ENCODE assay signal across 8 cellular contexts in the genomic region with DNA sequence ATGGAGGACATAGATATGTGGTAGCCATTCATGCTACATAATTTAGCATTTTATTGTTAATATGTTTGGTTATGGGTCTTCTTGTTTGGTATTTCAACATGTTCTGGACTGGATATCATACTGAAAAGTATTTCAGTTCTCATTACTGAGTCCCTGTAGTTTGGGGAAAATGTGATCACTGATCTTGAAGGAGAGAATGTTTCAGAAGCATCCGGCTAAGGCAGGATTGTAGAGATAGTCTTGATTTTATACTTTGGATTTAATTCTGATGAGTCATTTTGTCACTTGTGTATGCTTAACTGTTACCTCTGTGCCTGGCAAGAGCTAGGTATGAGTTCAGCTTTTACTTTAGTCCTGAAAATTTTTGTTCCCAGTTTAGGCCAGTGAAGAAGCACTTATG. TPM values are rescaled to one million over a fixed set of nuclear protein-coding genes. Genes with fewer than 3 reads are reported as not detected.
DNase-seq lines count a peak whose midpoint lies in the region; ATAC-seq and TF ChIP-seq lines count a peak whose summit lies in the region.

No MANE protein-coding gene starts in this region.

- WGBS in spleen, 5 donors, result 41 to 54% (median 46%) methylated on average over 1 of the region's 1 CpG
- WGBS in neuronal stem cell (ENCODE audit: extremely low coverage in 2 of 2, insufficient read length in 2 of 2, insufficient replicate concordance in 1 of 2), 2 donors, result no CpG with 5 or more reads among the region's 1 CpG

- no peak for TF ChIP-seq POLR2A in spleen (IDR thresholded peaks at IDR 0.05)

- intact Hi-C loops in activated CD4-positive, alpha-beta memory T cell treated with anti-CD3 and anti-CD28 coated beads for 36 hours (cut with micrococcal nuclease), result no loop called here
- intact Hi-C loops in spleen (cut with DNase I; ENCODE audit: low total_unique reads) (no loop called here), head of caudate nucleus (cut with DNase I) (no loop called here)

- H3K4me1 Mint-ChIP-seq in activated CD4-positive, alpha-beta memory T cell treated with anti-CD3 and anti-CD28 coated beads for 36 hours (ENCODE audit: low read depth), result peaks cover 76% of the 10 kb centered on the region

- no peak overlapping the region for H2BK15ac ChIP-seq in neuronal stem cell (ENCODE audit: low read length)

- H3K4ac ChIP-seq in neuronal stem cell (ENCODE audit: low read length), result no peak overlapping the region

- no peak overlapping the region for H2BK5ac ChIP-seq in neuronal stem cell (ENCODE audit: low read length)

- H3K9me3 Mint-ChIP-seq in activated CD4-positive, alpha-beta memory T cell treated with anti-CD3 and anti-CD28 coated beads for 36 hours, result no peaks in the 10 kb centered on the region

- ATAC-seq in GM19023 (IDR thresholded peaks at IDR 0.05; ENCODE audit: unreplicated experiment), result no peak

- no peak overlapping the region for H3K14ac ChIP-seq in neuronal stem cell (ENCODE audit: low read length)

- peak overlapping the region; percentile 97 for H3K4me3 Mint-ChIP-seq in activated CD4-positive, alpha-beta memory T cell treated with anti-CD3 and anti-CD28 coated beads for 36 hours

- H2AFZ ChIP-seq in neuronal stem cell (ENCODE audit: low read length), result no peak overlapping the region

- H3K27ac Mint-ChIP-seq in activated CD4-positive, alpha-beta memory T cell treated with anti-CD3 and anti-CD28 coated beads for 36 hours, result peak overlapping the region; percentile 100

- H3K9ac ChIP-seq in neuronal stem cell (ENCODE audit: low read depth, low read length, poor library complexity), result no peak overlapping the region

- H3K27ac ChIP-seq in spleen (peak overlapping the region; percentile 84 to 99 (median 97)), neuronal stem cell (replicated peaks; ENCODE audit: low read length) (no peak overlapping the region)

- CTCF ChIA-PET in activated CD4-positive, alpha-beta memory T cell treated with anti-CD3 and anti-CD28 coated beads for 36 hours (lab: Charles Lee), result interaction anchor here (0.6 to 5.5 kb wide), 13 partner anchors 10 to 111 kb away, joined by 3 to 51 read pairs (median 4); no protein-coding TSS in a partner anchor

- H4K91ac ChIP-seq in neuronal stem cell (ENCODE audit: low read depth, low read length, poor library complexity), result no peak overlapping the region

- H3K9me3 ChIP-seq in spleen (no peaks in the 10 kb centered on the region), neuronal stem cell (replicated peaks in 1 of 2; ENCODE audit: control insufficient read depth in 2 of 2, insufficient read depth in 1 of 2, low read depth in 1 of 2, low read length in 2 of 2) (peaks cover 0 to 4% of the 10 kb centered on the region in 2 donors)

- H3K18ac ChIP-seq in neuronal stem cell (ENCODE audit: low read length), result no peak overlapping the region

- H3K36me3 Mint-ChIP-seq in activated CD4-positive, alpha-beta memory T cell treated with anti-CD3 and anti-CD28 coated beads for 36 hours, result peaks cover 70% of the 10 kb centered on the region

- no peaks in the 10 kb centered on the region for H3K79me1 ChIP-seq in neuronal stem cell (ENCODE audit: low read depth, low read length)

- no peak overlapping the region for H3K4me2 ChIP-seq in neuronal stem cell (ENCODE audit: insufficient read depth, low read length, poor library complexity, severe bottlenecking)

- H3K27me3 ChIP-seq in spleen (replicated peaks in 1 of 7) (no peaks in the 10 kb centered on the region), neuronal stem cell (ENCODE audit: control insufficient read depth in 3 of 3, insufficient read depth in 3 of 3, low read depth in 1 of 3, low read length in 3 of 3) (no peaks in the 10 kb centered on the region)

- no peak for DNase-seq in HFF-Myc (ENCODE audit: extremely low read depth, low read depth)
- DNase-seq in activated CD4-positive, alpha-beta memory T cell treated with anti-CD3 and anti-CD28 coated beads for 36 hours, result no peak
- DNase-seq in globus pallidus (ENCODE audit: low spot score), result peak; percentile 42
- DNase-seq in spleen, result no peak
- DNase-seq in head of caudate nucleus, result no peak
- DNase-seq in activated CD4-positive, alpha-beta T cell treated with anti-CD3 and anti-CD28 coated beads for 1 hour, result no peak
- no peak for DNase-seq in neuronal stem cell (ENCODE audit: low spot score)

- H2BK12ac ChIP-seq in neuronal stem cell (ENCODE audit: low read length), result no peak overlapping the region

- no peak overlapping the region for H4K8ac ChIP-seq in neuronal stem cell (ENCODE audit: low read depth, low read length)

- H3K4me1 ChIP-seq in spleen (peaks cover 60 to 96% (median 90%) of the 10 kb centered on the region in 6 donors), neuronal stem cell (ENCODE audit: control insufficient read depth in 2 of 2, insufficient read depth in 1 of 2, low read depth in 1 of 2, low read length in 2 of 2) (peaks cover 9 to 20% of the 10 kb centered on the region in 2 donors)

- no peak overlapping the region for H2AK5ac ChIP-seq in neuronal stem cell (ENCODE audit: low read depth, low read length)

- H3K4me3 ChIP-seq in HFF-Myc (replicated peaks; ENCODE audit: low read depth, low read length) (peak overlapping the region; percentile 10; the same call in 1 of the 2 replicates), spleen (peak overlapping the region in 3 of 8 donors; percentile 1 to 83 (median 69)), neuronal stem cell (ENCODE audit: low read length in 2 of 2) (no peak overlapping the region)

- no peak overlapping the region for H2BK120ac ChIP-seq in neuronal stem cell (ENCODE audit: low read depth, low read length)

- no peak overlapping the region for H3K23ac ChIP-seq in neuronal stem cell (ENCODE audit: low read depth, low read length, poor library complexity)

- peaks cover 3% of the 10 kb centered on the region for H3K27me3 Mint-ChIP-seq in activated CD4-positive, alpha-beta memory T cell treated with anti-CD3 and anti-CD28 coated beads for 36 hours

- POLR2A ChIA-PET in activated CD4-positive, alpha-beta memory T cell treated with anti-CD3 and anti-CD28 coated beads for 36 hours (lab: Charles Lee), result interaction anchor here (0.8 to 11.6 kb wide), 11 partner anchors 8 to 99 kb away, joined by 3 to 733 read pairs (median 10); no protein-coding TSS in a partner anchor

- TF ChIP-seq CTCF in HFF-Myc (IDR thresholded peaks at IDR 0.05; ENCODE audit: low read depth, low read length, missing control alignments) (no peak), spleen (IDR thresholded peaks at IDR 0.05 in 8 of 11, conservative IDR thresholded peaks at IDR 0.05 in 3 of 11) (no peak)

- H3K36me3 ChIP-seq in spleen, result peaks cover 0 to 24% (median 0%) of the 10 kb centered on the region in 6 donors
- peaks cover 8 to 92% of the 10 kb centered on the region in 2 donors for H3K36me3 ChIP-seq in neuronal stem cell (replicated peaks in 1 of 2; ENCODE audit: control insufficient read depth in 2 of 2, insufficient read depth in 2 of 2, low read length in 2 of 2)

RNA-seq across cellular contexts. Expression of gene CHD2, which starts 7.1 kb away (rescaled TPM):
- total RNA-seq in activated CD4-positive, alpha-beta memory T cell treated with anti-CD3 and anti-CD28 coated beads for 36 hours, result 100 to 1,000 TPM; 113 to 121 TPM
- total RNA-seq in spleen, result 100 to 1,000 TPM; 160 to 232 (median 204) TPM
- 10 to 100 TPM; 37.3 to 44.0 (median 43.2) TPM for polyA plus RNA-seq in spleen
- polyA plus RNA-seq in neuronal stem cell (2013, experiment 1 of 2), result 63.3 TPM
- polyA plus RNA-seq in neuronal stem cell (2013, experiment 2 of 2), result 62.8 TPM
